ENCODE assay signal across 19 cellular contexts in genomic region chr15:77162872-77163633, GRCh38.
DNase-seq lines count a peak whose midpoint lies in the region; ATAC-seq and TF ChIP-seq lines count a peak whose summit lies in the region.
"Had no signal": no experiment of that assay in that cellular context is flagged by ENCODE, and none has a peak within 500 bp of the region (broad histone marks: within the 10 kb centered on the region; RNA-seq: fewer than 3 reads in every experiment).

No MANE protein-coding gene starts in this region.

- TF ChIP-seq CTCF in glutamatergic neuron (IDR thresholded peaks at IDR 0.05; ENCODE audit: partially characterized antibody, unreplicated experiment) (peak; percentile 52), upper lobe of right lung (IDR thresholded peaks at IDR 0.05) (no peak), left ventricle myocardium inferior (IDR thresholded peaks at IDR 0.05; ENCODE audit: borderline replicate concordance) (no peak)

- peaks cover 5% of the 10 kb centered on the region for H3K36me3 Mint-ChIP-seq in activated naive CD8-positive, alpha-beta T cell treated with anti-CD3 and anti-CD28 coated beads, Interleukin-2, amount 50 U/mL, for 24 hours (ENCODE audit: low read depth)
- peaks cover 3% of the 10 kb centered on the region for H3K36me3 Mint-ChIP-seq in activated naive CD8-positive, alpha-beta T cell treated with anti-CD3 and anti-CD28 coated beads for 36 hours
- H3K36me3 Mint-ChIP-seq in glutamatergic neuron (ENCODE audit: unreplicated experiment): peaks cover under 1% of the 10 kb centered on the region

- no peaks in the 10 kb centered on the region for H3K9me3 ChIP-seq in upper lobe of right lung
- H3K9me3 ChIP-seq in left ventricle myocardium inferior (replicated peaks): no peaks in the 10 kb centered on the region
- H3K9me3 ChIP-seq: A549, gastroesophageal sphincter, SJCRH30 had no signal

- H3K4me1 Mint-ChIP-seq in activated naive CD8-positive, alpha-beta T cell treated with anti-CD3 and anti-CD28 coated beads, Interleukin-2, amount 50 U/mL, for 24 hours: peaks cover 51% of the 10 kb centered on the region
- peaks cover 36% of the 10 kb centered on the region for H3K4me1 Mint-ChIP-seq in activated naive CD8-positive, alpha-beta T cell treated with anti-CD3 and anti-CD28 coated beads for 36 hours
- H3K4me1 Mint-ChIP-seq in glutamatergic neuron (ENCODE audit: low read depth, unreplicated experiment): peaks cover 4% of the 10 kb centered on the region

- H3K27ac ChIP-seq in upper lobe of right lung: no peak overlapping the region
- H3K27ac ChIP-seq in left ventricle myocardium inferior (replicated peaks): no peak overlapping the region
- H3K27ac ChIP-seq: A549, gastroesophageal sphincter, SJCRH30 had no signal

- H3K4me3 ChIP-seq in upper lobe of right lung: no peak overlapping the region
- H3K4me3 ChIP-seq in left ventricle myocardium inferior: no peak overlapping the region
- H3K4me3 ChIP-seq: A549, gastroesophageal sphincter, SJCRH30 had no signal

- intact Hi-C loops in upper lobe of right lung (cut with DNase I) (no loop called here), left ventricle myocardium inferior (cut with micrococcal nuclease) (no loop called here)

- H3K36me3 ChIP-seq in upper lobe of right lung (peaks cover 5% of the 10 kb centered on the region), left ventricle myocardium inferior (peaks cover 3% of the 10 kb centered on the region)
- H3K36me3 ChIP-seq: SJCRH30 had no signal

- no peaks in the 10 kb centered on the region for H3K27me3 Mint-ChIP-seq in activated naive CD8-positive, alpha-beta T cell treated with anti-CD3 and anti-CD28 coated beads, Interleukin-2, amount 50 U/mL, for 24 hours
- H3K27me3 Mint-ChIP-seq in activated naive CD8-positive, alpha-beta T cell treated with anti-CD3 and anti-CD28 coated beads for 36 hours: no peaks in the 10 kb centered on the region
- H3K27me3 Mint-ChIP-seq in glutamatergic neuron (ENCODE audit: unreplicated experiment): no peaks in the 10 kb centered on the region
- H3K27me3 Mint-ChIP-seq: brain had no signal

- no peaks in the 10 kb centered on the region for H3K9me3 Mint-ChIP-seq in activated naive CD8-positive, alpha-beta T cell treated with anti-CD3 and anti-CD28 coated beads, Interleukin-2, amount 50 U/mL, for 24 hours
- no peaks in the 10 kb centered on the region for H3K9me3 Mint-ChIP-seq in activated naive CD8-positive, alpha-beta T cell treated with anti-CD3 and anti-CD28 coated beads for 36 hours
- H3K9me3 Mint-ChIP-seq in glutamatergic neuron (ENCODE audit: unreplicated experiment): no peaks in the 10 kb centered on the region
- H3K9me3 Mint-ChIP-seq: brain had no signal

- H3K27me3 ChIP-seq in upper lobe of right lung: no peaks in the 10 kb centered on the region
- no peaks in the 10 kb centered on the region for H3K27me3 ChIP-seq in left ventricle myocardium inferior (ENCODE audit: low read depth)
- H3K27me3 ChIP-seq: gastroesophageal sphincter, SJCRH30 had no signal

- H3K4me1 ChIP-seq in upper lobe of right lung (peaks cover 15% of the 10 kb centered on the region), left ventricle myocardium inferior (peaks cover 57% of the 10 kb centered on the region)
- H3K4me1 ChIP-seq: A549, SJCRH30 had no signal

- peak overlapping the region; percentile 72 for H3K27ac Mint-ChIP-seq in activated naive CD8-positive, alpha-beta T cell treated with anti-CD3 and anti-CD28 coated beads, Interleukin-2, amount 50 U/mL, for 24 hours
- H3K27ac Mint-ChIP-seq in activated naive CD8-positive, alpha-beta T cell treated with anti-CD3 and anti-CD28 coated beads for 36 hours: no peak overlapping the region
- H3K27ac Mint-ChIP-seq in glutamatergic neuron (ENCODE audit: unreplicated experiment): no peak overlapping the region
- H3K27ac Mint-ChIP-seq: brain had no signal

- no peak overlapping the region for H3K4me3 Mint-ChIP-seq in activated naive CD8-positive, alpha-beta T cell treated with anti-CD3 and anti-CD28 coated beads, Interleukin-2, amount 50 U/mL, for 24 hours
- no peak overlapping the region for H3K4me3 Mint-ChIP-seq in activated naive CD8-positive, alpha-beta T cell treated with anti-CD3 and anti-CD28 coated beads for 36 hours
- H3K4me3 Mint-ChIP-seq in glutamatergic neuron (ENCODE audit: unreplicated experiment): no peak overlapping the region
- H3K4me3 Mint-ChIP-seq: brain had no signal

- DNase-seq in activated naive CD8-positive, alpha-beta T cell treated with anti-CD3 and anti-CD28 coated beads, Interleukin-2, amount 50 U/mL, for 24 hours: no peak
- no peak for DNase-seq in activated naive CD8-positive, alpha-beta T cell treated with anti-CD3 and anti-CD28 coated beads for 36 hours
- peak; percentile 28 for DNase-seq in SIG-M5 (lab: John Stamatoyannopoulos, UW)
- DNase-seq in glutamatergic neuron: no peak
- no peak for DNase-seq in upper lobe of right lung
- no peak for DNase-seq in left ventricle myocardium inferior
- DNase-seq: activated CD4-positive, alpha-beta T cell treated with anti-CD3 and anti-CD28 coated beads for 48 hours; activated naive CD4-positive, alpha-beta T cell treated with anti-CD3 and anti-CD28 coated beads, Interleukin-2, amount 50 U/mL, for 16 hours; COR-L47; dermis blood vessel endothelial cell; erythroblast; NCI-H187; SJCRH30; stimulated activated naive CD4-positive, alpha-beta T cell treated with Interleukin-2 at 50 U/mL for 16 hours had no signal

- no peak for ATAC-seq in activated naive CD8-positive, alpha-beta T cell treated with anti-CD3 and anti-CD28 coated beads, Interleukin-2, amount 50 U/mL, for 24 hours
- ATAC-seq in upper lobe of right lung (peak; percentile 39), HG03565 (IDR thresholded peaks at IDR 0.05; ENCODE audit: unreplicated experiment) (no peak), GM21717 (IDR thresholded peaks at IDR 0.05; ENCODE audit: unreplicated experiment) (no peak)
- ATAC-seq: A549, gastroesophageal sphincter had no signal
